ENCODE assay signal across 8 cellular contexts in the genomic region with DNA sequence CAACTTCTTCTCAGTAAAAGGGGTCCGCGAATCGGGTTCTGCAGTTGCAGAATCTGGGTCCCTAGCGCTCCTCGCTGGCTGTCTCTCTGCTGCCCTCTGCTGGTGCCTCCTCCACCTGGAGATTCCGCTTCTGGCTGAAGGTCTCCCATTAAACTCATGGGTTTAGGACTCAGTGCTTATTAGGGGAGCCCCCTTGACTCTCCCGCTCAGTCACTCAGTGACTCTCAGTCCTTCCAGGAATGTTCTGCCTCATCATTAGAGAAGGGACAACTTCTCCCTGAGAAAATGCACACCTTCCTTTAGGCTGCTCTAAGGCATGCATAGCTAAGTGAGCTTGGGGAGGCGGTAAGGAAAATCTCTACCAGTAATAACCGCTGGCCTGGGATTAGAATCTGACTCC. TPM values are rescaled to one million over a fixed set of nuclear protein-coding genes. Genes with fewer than 3 reads are reported as not detected.
DNase-seq lines count a peak whose midpoint lies in the region; ATAC-seq and TF ChIP-seq lines count a peak whose summit lies in the region.

No MANE protein-coding gene starts in this region.

- intact Hi-C loops in right cardiac atrium (cut with DNase I) = loop anchor here in 1 of 4 donors (5.0 kb wide), 1 partner anchor 58 kb away; no protein-coding TSS in a partner anchor
- intact Hi-C loops in gastrocnemius medialis (cut with DNase I; ENCODE audit: low total_unique reads) = loop anchor here (1.0 kb wide), 1 partner anchor 11 kb away; no protein-coding TSS in a partner anchor

- DNase-seq in NCI-H2081 (lab: John Stamatoyannopoulos, UW) = peak; percentile 36 to 48
- no peak for DNase-seq in NCI-H2081 treated with DMSO at 0.1 percent for 48 hours (lab: John Stamatoyannopoulos, UW)
- DNase-seq in KG1 (lab: John Stamatoyannopoulos, UW) = peak; percentile 45
- DNase-seq in T follicular helper cell (ENCODE audit: low read depth) = peak; percentile 55
- DNase-seq in activated naive CD8-positive, alpha-beta T cell treated with anti-CD3 and anti-CD28 coated beads, Interleukin-2, amount 50 U/mL, for 24 hours = peak; percentile 82
- DNase-seq in right cardiac atrium = peak; percentile 74 to 93 (median 87)
- peak; percentile 41 to 50 for DNase-seq in gastrocnemius medialis

- H3K4me3 Mint-ChIP-seq in activated naive CD8-positive, alpha-beta T cell treated with anti-CD3 and anti-CD28 coated beads, Interleukin-2, amount 50 U/mL, for 24 hours = no peak overlapping the region

- no peak for TF ChIP-seq POLR2A in gastrocnemius medialis (IDR thresholded peaks at IDR 0.05)

- TF ChIP-seq CTCF in gastrocnemius medialis (IDR thresholded peaks at IDR 0.05 in 4 of 5, conservative IDR thresholded peaks at IDR 0.05 in 1 of 5) = peak; percentile 63 to 92 (median 77)

- no peaks in the 10 kb centered on the region for H3K9me3 Mint-ChIP-seq in activated naive CD8-positive, alpha-beta T cell treated with anti-CD3 and anti-CD28 coated beads, Interleukin-2, amount 50 U/mL, for 24 hours

- H3K36me3 ChIP-seq in gastrocnemius medialis = no peaks in the 10 kb centered on the region

- peaks cover 11% of the 10 kb centered on the region for H3K27me3 Mint-ChIP-seq in activated naive CD8-positive, alpha-beta T cell treated with anti-CD3 and anti-CD28 coated beads, Interleukin-2, amount 50 U/mL, for 24 hours

- H3K4me1 ChIP-seq in right cardiac atrium (ENCODE audit: control insufficient read depth, insufficient read depth, low read length) (no peaks in the 10 kb centered on the region), gastrocnemius medialis (no peaks in the 10 kb centered on the region)

- H3K27me3 ChIP-seq in right cardiac atrium (ENCODE audit: control insufficient read depth, insufficient read depth) (no peaks in the 10 kb centered on the region), gastrocnemius medialis (no peaks in the 10 kb centered on the region)

- no peaks in the 10 kb centered on the region for H3K36me3 Mint-ChIP-seq in activated naive CD8-positive, alpha-beta T cell treated with anti-CD3 and anti-CD28 coated beads, Interleukin-2, amount 50 U/mL, for 24 hours (ENCODE audit: low read depth)

- H3K9me3 ChIP-seq in right cardiac atrium (ENCODE audit: control insufficient read depth, low read length) (no peaks in the 10 kb centered on the region), gastrocnemius medialis (no peaks in the 10 kb centered on the region)

- in situ Hi-C loops in gastrocnemius medialis (cut with MboI; ENCODE audit: low sequenced_read_pairs in 4 of 4) = loop anchor here in 2 of 4 donors (25.0 kb wide), 1 partner anchor 243 kb away; no protein-coding TSS in a partner anchor

- H3K4me1 Mint-ChIP-seq in activated naive CD8-positive, alpha-beta T cell treated with anti-CD3 and anti-CD28 coated beads, Interleukin-2, amount 50 U/mL, for 24 hours = peaks cover 1% of the 10 kb centered on the region

- 32% methylated on average over 9 of the region's 9 CpGs for WGBS in right cardiac atrium

- H3K27ac ChIP-seq in right cardiac atrium (ENCODE audit: low read length) (no peak overlapping the region), gastrocnemius medialis (no peak overlapping the region)

- H3K4me3 ChIP-seq in right cardiac atrium (ENCODE audit: low read length) = no peak overlapping the region
- no peak overlapping the region for H3K4me3 ChIP-seq in gastrocnemius medialis

- no peak overlapping the region for H3K27ac Mint-ChIP-seq in activated naive CD8-positive, alpha-beta T cell treated with anti-CD3 and anti-CD28 coated beads, Interleukin-2, amount 50 U/mL, for 24 hours

- peak; percentile 58 for ATAC-seq in activated naive CD8-positive, alpha-beta T cell treated with anti-CD3 and anti-CD28 coated beads, Interleukin-2, amount 50 U/mL, for 24 hours
- ATAC-seq in right cardiac atrium = peak; percentile 58 to 71
- peak; percentile 44 to 75 for ATAC-seq in gastrocnemius medialis
- ATAC-seq in HG03457 (IDR thresholded peaks at IDR 0.05; ENCODE audit: unreplicated experiment) = no peak

RNA-seq across cellular contexts. Expression of a gene that starts 7.1 kb away (rescaled TPM):
- not detected for total RNA-seq in right cardiac atrium
- polyA plus RNA-seq in right cardiac atrium = 0.07 TPM
- 1 to 10 TPM in 1 of 4 donors, under 1 TPM in 1, not detected in 2; 0.46 to 1.1 TPM for total RNA-seq in gastrocnemius medialis

RNA-seq across cellular contexts. Expression of a gene that starts 25.5 kb away (rescaled TPM):
- total RNA-seq in right cardiac atrium (under 1 TPM in 3 of 4 donors, not detected in 1; 0.03 to 0.06 (median 0.06) TPM), gastrocnemius medialis (under 1 TPM in 1 of 4 donors, not detected in 3; 0.05 TPM)
- 0.07 TPM for polyA plus RNA-seq in right cardiac atrium

RNA-seq across cellular contexts. Expression of a gene that starts 55.1 kb away (rescaled TPM):
- total RNA-seq in right cardiac atrium = not detected
- 0.07 TPM for polyA plus RNA-seq in right cardiac atrium
- under 1 TPM in 1 of 4 donors, not detected in 3; 0.10 TPM for total RNA-seq in gastrocnemius medialis
